Comparison of ENCODE assay signal across 8 cellular contexts in genomic region chr9:135499326-135500070, GRCh38. TPM values are rescaled to one million over a fixed set of nuclear protein-coding genes. Genes with fewer than 3 reads are reported as not detected.
DNase-seq lines count a peak whose midpoint lies in the region; ATAC-seq and TF ChIP-seq lines count a peak whose summit lies in the region.

No MANE protein-coding gene starts in this region.

- no peak for TF ChIP-seq CTCF in choroid plexus epithelial cell (conservative IDR thresholded peaks at IDR 0.05; ENCODE audit: low read depth, low read length)

- peak overlapping the region; percentile 85 for H3K4me3 Mint-ChIP-seq in activated CD4-positive, alpha-beta T cell treated with anti-CD3 and anti-CD28 coated beads for 36 hours

- intact Hi-C loops in activated CD4-positive, alpha-beta T cell treated with anti-CD3 and anti-CD28 coated beads for 36 hours (cut with DNase I, micrococcal nuclease) = loop anchor here (1.0 to 5.0 kb wide), 10 partner anchors 19 to 1474 kb away; partner anchors contain the start of genes BRD3 (in 1 of the 2), BRD3OS (in 1 of the 2), CAMSAP1 (in 1 of the 2) and RNU6ATAC (in 1 of the 2)

- H3K27me3 Mint-ChIP-seq in activated CD4-positive, alpha-beta T cell treated with anti-CD3 and anti-CD28 coated beads for 36 hours = no peaks in the 10 kb centered on the region

- CTCF ChIA-PET in activated CD4-positive, alpha-beta T cell treated with anti-CD3 and anti-CD28 coated beads for 36 hours (lab: Charles Lee) = no interaction called here

- peaks cover 19% of the 10 kb centered on the region for H3K4me1 Mint-ChIP-seq in activated CD4-positive, alpha-beta T cell treated with anti-CD3 and anti-CD28 coated beads for 36 hours

- POLR2A ChIA-PET in activated CD4-positive, alpha-beta T cell treated with anti-CD3 and anti-CD28 coated beads for 36 hours (lab: Charles Lee) = no interaction called here

- peak overlapping the region; percentile 91 for H3K4me3 ChIP-seq in choroid plexus epithelial cell (ENCODE audit: low read depth, low read length)

- H3K36me3 Mint-ChIP-seq in activated CD4-positive, alpha-beta T cell treated with anti-CD3 and anti-CD28 coated beads for 36 hours (ENCODE audit: low read depth) = peaks cover 27% of the 10 kb centered on the region

- DNase-seq in GM04504 (ENCODE audit: low read depth) (peak; percentile 73), NCI-H345 (lab: John Stamatoyannopoulos, UW) (peak; percentile 92), choroid plexus epithelial cell (ENCODE audit: low read depth) (peak; percentile 93), kidney tubule cell (ENCODE audit: low spot score) (peak; percentile 90)
- peak; percentile 92 for DNase-seq in activated CD4-positive, alpha-beta T cell treated with anti-CD3 and anti-CD28 coated beads for 36 hours
- peak; percentile 81 to 83 for DNase-seq in stimulated activated CD4-positive, alpha-beta T cell treated with anti-CD3 and anti-CD28 coated beads, Interleukin-15, amount 100 ng/mL, for 1 hour (ENCODE audit: low read depth in 1 of 2, low spot score in 1 of 2)

- ATAC-seq in HG03066 (IDR thresholded peaks at IDR 0.05; ENCODE audit: low read depth, unreplicated experiment) (peak; percentile 53), HG02970 (IDR thresholded peaks at IDR 0.05; ENCODE audit: low FRiP score, unreplicated experiment) (no peak)
- peak; percentile 50 for ATAC-seq in activated CD4-positive, alpha-beta T cell treated with anti-CD3 and anti-CD28 coated beads for 36 hours

- H3K9me3 Mint-ChIP-seq in activated CD4-positive, alpha-beta T cell treated with anti-CD3 and anti-CD28 coated beads for 36 hours (ENCODE audit: low read depth) = no peaks in the 10 kb centered on the region

- no peak overlapping the region for H3K27ac Mint-ChIP-seq in activated CD4-positive, alpha-beta T cell treated with anti-CD3 and anti-CD28 coated beads for 36 hours

RNA-seq across cellular contexts. Expression of gene MRPS2, which starts 1.0 kb away (rescaled TPM):
- 10 to 100 TPM; 50.0 to 70.6 TPM for total RNA-seq in activated CD4-positive, alpha-beta T cell treated with anti-CD3 and anti-CD28 coated beads for 36 hours

RNA-seq across cellular contexts. Expression of gene PPP1R26, which starts 19.9 kb away (rescaled TPM):
- 1 to 10 TPM; 1.5 to 2.4 TPM for total RNA-seq in activated CD4-positive, alpha-beta T cell treated with anti-CD3 and anti-CD28 coated beads for 36 hours

RNA-seq across cellular contexts. Expression of gene LCN1, which starts 21.7 kb away (rescaled TPM):
- not detected for total RNA-seq in activated CD4-positive, alpha-beta T cell treated with anti-CD3 and anti-CD28 coated beads for 36 hours

RNA-seq across cellular contexts. Expression of gene OBP2A, which starts 46.4 kb away (rescaled TPM):
- not detected for total RNA-seq in activated CD4-positive, alpha-beta T cell treated with anti-CD3 and anti-CD28 coated beads for 36 hours
